In genomic region chr10:121974019-121974534, GRCh38 we compare ENCODE assay signal across 8 cellular contexts. TPM values are rescaled to one million over a fixed set of nuclear protein-coding genes. Genes with fewer than 3 reads are reported as not detected.
DNase-seq lines count a peak whose midpoint lies in the region; ATAC-seq, FAIRE-seq and TF ChIP-seq lines count a peak whose summit lies in the region.

No MANE protein-coding gene starts in this region.

- TF ChIP-seq CTCF in cardiac fibroblast (IDR thresholded peaks at IDR 0.05; ENCODE audit: low read depth, low read length), result no peak

- peaks cover 18% of the 10 kb centered on the region for H3K4me1 Mint-ChIP-seq in activated CD4-positive, alpha-beta T cell treated with anti-CD3 and anti-CD28 coated beads, Interleukin-2, amount 10 ng/mL, durations not matched to agents 24 days and 14 days
- peaks cover 13 to 28% (median 20%) of the 10 kb centered on the region in 3 donors for H3K4me1 Mint-ChIP-seq in naive B cell

- intact Hi-C loops in activated CD4-positive, alpha-beta T cell treated with anti-CD3 and anti-CD28 coated beads, Interleukin-2, amount 10 ng/mL, durations not matched to agents 24 days and 14 days (cut with micrococcal nuclease), result no loop called here

- DNase-seq in activated CD4-positive, alpha-beta T cell treated with anti-CD3 and anti-CD28 coated beads, Interleukin-2, amount 10 ng/mL, durations not matched to agents 24 days and 14 days, result no peak
- DNase-seq in activated CD4-positive, alpha-beta T cell treated with anti-CD3 and anti-CD28 coated beads for 1 hour, result no peak
- DNase-seq in cardiac fibroblast (ENCODE audit: low read depth in 2 of 2) (no peak), naive B cell (no peak), H54 (ENCODE audit: insufficient read length, low spot score) (no peak), NCI-H2081 (lab: John Stamatoyannopoulos, UW) (no peak)
- DNase-seq in activated CD4-positive, CD25-positive, alpha-beta regulatory T cell (lab: John Stamatoyannopoulos, UW), result no peak

- peak overlapping the region; percentile 53 for H3K27ac Mint-ChIP-seq in activated CD4-positive, alpha-beta T cell treated with anti-CD3 and anti-CD28 coated beads, Interleukin-2, amount 10 ng/mL, durations not matched to agents 24 days and 14 days
- peak overlapping the region in 3 of 6 donors; percentile 13 to 79 (median 68) for H3K27ac Mint-ChIP-seq in naive B cell

- H3K4me3 Mint-ChIP-seq in activated CD4-positive, alpha-beta T cell treated with anti-CD3 and anti-CD28 coated beads, Interleukin-2, amount 10 ng/mL, durations not matched to agents 24 days and 14 days, result peak overlapping the region; percentile 90
- peak overlapping the region; percentile 72 to 90 (median 85) for H3K4me3 Mint-ChIP-seq in naive B cell

- H3K9me3 Mint-ChIP-seq in activated CD4-positive, alpha-beta T cell treated with anti-CD3 and anti-CD28 coated beads, Interleukin-2, amount 10 ng/mL, durations not matched to agents 24 days and 14 days, result peaks cover 5% of the 10 kb centered on the region
- peaks cover 0 to 3% (median 0%) of the 10 kb centered on the region in 7 donors for H3K9me3 Mint-ChIP-seq in naive B cell

- H3K4me3 ChIP-seq in HUES48 (ENCODE audit: low read depth, low read length) (peak overlapping the region; percentile 82), cardiac fibroblast (replicated peaks in 1 of 2; ENCODE audit: low read depth in 2 of 2, low read length in 2 of 2) (peak overlapping the region; percentile 68 to 73)

- H3K9ac ChIP-seq in HUES48 (ENCODE audit: low read depth, low read length), result peak overlapping the region; percentile 93

- peaks cover 15% of the 10 kb centered on the region for H3K9me3 ChIP-seq in HUES48 (ENCODE audit: control insufficient read depth, insufficient read depth, low read length)

- no peak for TF ChIP-seq POLR2A in H54 (IDR thresholded peaks at IDR 0.05; ENCODE audit: low read depth, low read length)

- ATAC-seq in naive B cell (ENCODE audit: low read depth in 2 of 2), result peak; percentile 9 to 13

- H3K27me3 ChIP-seq in HUES48 (ENCODE audit: control insufficient read depth, insufficient read depth, low read length), result no peaks in the 10 kb centered on the region

- H3K36me3 Mint-ChIP-seq in activated CD4-positive, alpha-beta T cell treated with anti-CD3 and anti-CD28 coated beads, Interleukin-2, amount 10 ng/mL, durations not matched to agents 24 days and 14 days (ENCODE audit: low read depth), result peaks cover 26% of the 10 kb centered on the region
- H3K36me3 Mint-ChIP-seq in naive B cell, result peaks cover 0 to 6% of the 10 kb centered on the region in 2 donors

- peaks cover 7% of the 10 kb centered on the region for H3K4me1 ChIP-seq in HUES48 (ENCODE audit: control insufficient read depth, insufficient read depth, low read length)

- peaks cover 20% of the 10 kb centered on the region for H3K36me3 ChIP-seq in HUES48 (ENCODE audit: control insufficient read depth, insufficient read depth, low read length)

- peak overlapping the region; percentile 98 for H3K27ac ChIP-seq in HUES48 (ENCODE audit: low read depth, low read length)

- H3K27me3 Mint-ChIP-seq in activated CD4-positive, alpha-beta T cell treated with anti-CD3 and anti-CD28 coated beads, Interleukin-2, amount 10 ng/mL, durations not matched to agents 24 days and 14 days, result no peaks in the 10 kb centered on the region
- no peaks in the 10 kb centered on the region for H3K27me3 Mint-ChIP-seq in naive B cell

- FAIRE-seq in H54 (lab: Jason Lieb, UNC), result no peak

RNA-seq across cellular contexts. Expression of gene NSMCE4A, which starts 0.9 kb away (rescaled TPM):
- total RNA-seq in activated CD4-positive, alpha-beta T cell treated with anti-CD3 and anti-CD28 coated beads, Interleukin-2, amount 10 ng/mL, durations not matched to agents 24 days and 14 days, result 78.7 and 88.9 TPM in 2 replicates
- 10 to 100 TPM; 58.6 to 77.1 (median 67.5) TPM for polyA plus RNA-seq in naive B cell (ENCODE audit: low read depth in 6 of 6)

RNA-seq across cellular contexts. Expression of gene TACC2, which starts 14.9 kb away (rescaled TPM):
- not detected in 2 replicates for total RNA-seq in activated CD4-positive, alpha-beta T cell treated with anti-CD3 and anti-CD28 coated beads, Interleukin-2, amount 10 ng/mL, durations not matched to agents 24 days and 14 days
- polyA plus RNA-seq in naive B cell (ENCODE audit: low read depth in 6 of 6), result not detected

RNA-seq across cellular contexts. Expression of gene ATE1, which starts 46.2 kb away (rescaled TPM):
- 39.0 and 39.1 TPM in 2 replicates for total RNA-seq in activated CD4-positive, alpha-beta T cell treated with anti-CD3 and anti-CD28 coated beads, Interleukin-2, amount 10 ng/mL, durations not matched to agents 24 days and 14 days
- 10 to 100 TPM; 26.2 to 31.3 (median 30.8) TPM for polyA plus RNA-seq in naive B cell (ENCODE audit: low read depth in 6 of 6)
